1 cellular context compared by ENCODE assay signal in genomic region chr12:124150176-124150575, GRCh38.
TF ChIP-seq lines count a peak whose summit lies in the region.

No MANE protein-coding gene starts in this region.

TF ChIP-seq in H1, 55 proteins besides CTCF, POLR2A, EP300 and RAD21:
- no peak for TF ChIP-seq CHD7 (IDR thresholded peaks at IDR 0.05; ENCODE audit: insufficient replicate concordance, low read length)
